ENCODE assay signal across 1 cellular context in genomic region chr17:49259663-49260010, GRCh38.
TF ChIP-seq lines count a peak whose summit lies in the region.

No MANE protein-coding gene starts in this region.

TF ChIP-seq in HCT116, 20 proteins besides CTCF, POLR2A, EP300 and RAD21 (continued from another document):
- TF ChIP-seq ZNF274 (IDR thresholded peaks at IDR 0.05; ENCODE audit: low read depth, low read length) (no peak), REST (IDR thresholded peaks at IDR 0.05; ENCODE audit: low read depth) (no peak), ZFX (IDR thresholded peaks at IDR 0.05) (no peak), SRF (IDR thresholded peaks at IDR 0.05; ENCODE audit: low read depth) (no peak), FOSL1 (IDR thresholded peaks at IDR 0.05; ENCODE audit: low read depth) (no peak), CBX3 (IDR thresholded peaks at IDR 0.05; ENCODE audit: low read depth) (no peak), JUND (IDR thresholded peaks at IDR 0.05) (no peak), ZBTB33 (IDR thresholded peaks at IDR 0.05; ENCODE audit: extremely low read depth, insufficient replicate concordance, low read length) (no peak), EZH2 (IDR thresholded peaks at IDR 0.05) (no peak), SP1 (IDR thresholded peaks at IDR 0.05; ENCODE audit: low read depth) (no peak), POLR2AphosphoS5 (IDR thresholded peaks at IDR 0.05; ENCODE audit: low read depth, low read length) (no peak), YY1 (IDR thresholded peaks at IDR 0.05; ENCODE audit: extremely low read depth, insufficient replicate concordance, low read depth, low read length) (no peak), ELF1 (IDR thresholded peaks at IDR 0.05; ENCODE audit: borderline replicate concordance, low read depth) (no peak)
